Comparison of ENCODE assay signal across 1 cellular context in the genomic region with DNA sequence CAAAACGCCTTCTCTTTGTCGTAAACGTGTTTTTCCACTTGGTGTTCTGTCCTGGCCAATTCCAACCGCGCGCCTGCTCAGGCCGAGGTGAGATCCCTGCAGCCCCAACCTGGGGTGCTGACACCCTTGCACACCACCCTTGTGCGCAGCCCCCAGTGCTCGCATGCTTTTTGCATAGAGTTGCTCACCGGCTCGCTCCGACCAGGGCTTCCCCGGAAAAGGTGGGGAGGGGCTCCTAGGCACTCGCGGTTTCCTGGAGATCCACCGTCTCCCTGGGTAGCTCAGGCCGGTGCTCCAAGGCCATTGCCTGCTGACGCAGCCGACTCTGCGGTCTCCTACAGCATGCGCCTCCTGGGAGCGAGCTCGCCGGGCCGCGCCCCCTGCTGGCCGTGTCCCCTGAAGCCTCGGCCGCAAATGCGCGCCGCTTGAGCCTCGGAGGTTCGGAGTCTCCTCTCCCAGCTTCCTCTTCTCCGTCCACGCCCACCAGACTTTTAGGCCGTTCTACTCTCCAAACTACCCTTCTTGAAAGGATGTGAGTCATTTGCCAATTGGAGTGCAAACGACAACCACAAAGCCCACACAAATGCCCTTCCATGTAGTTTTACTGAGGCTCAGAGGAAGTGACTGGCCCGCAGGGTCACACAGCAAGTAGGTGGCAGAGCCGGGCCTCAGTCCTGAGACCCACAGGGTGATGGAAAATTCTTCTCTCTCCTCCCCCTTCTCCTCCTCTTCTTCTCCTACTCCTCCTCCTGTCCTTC.
TF ChIP-seq lines count a peak whose summit lies in the region.

No MANE protein-coding gene starts in this region.

TF ChIP-seq in GM23338, 12 proteins besides CTCF, POLR2A, EP300 and RAD21 (continued from another document):
- TF ChIP-seq, protein P1, sequence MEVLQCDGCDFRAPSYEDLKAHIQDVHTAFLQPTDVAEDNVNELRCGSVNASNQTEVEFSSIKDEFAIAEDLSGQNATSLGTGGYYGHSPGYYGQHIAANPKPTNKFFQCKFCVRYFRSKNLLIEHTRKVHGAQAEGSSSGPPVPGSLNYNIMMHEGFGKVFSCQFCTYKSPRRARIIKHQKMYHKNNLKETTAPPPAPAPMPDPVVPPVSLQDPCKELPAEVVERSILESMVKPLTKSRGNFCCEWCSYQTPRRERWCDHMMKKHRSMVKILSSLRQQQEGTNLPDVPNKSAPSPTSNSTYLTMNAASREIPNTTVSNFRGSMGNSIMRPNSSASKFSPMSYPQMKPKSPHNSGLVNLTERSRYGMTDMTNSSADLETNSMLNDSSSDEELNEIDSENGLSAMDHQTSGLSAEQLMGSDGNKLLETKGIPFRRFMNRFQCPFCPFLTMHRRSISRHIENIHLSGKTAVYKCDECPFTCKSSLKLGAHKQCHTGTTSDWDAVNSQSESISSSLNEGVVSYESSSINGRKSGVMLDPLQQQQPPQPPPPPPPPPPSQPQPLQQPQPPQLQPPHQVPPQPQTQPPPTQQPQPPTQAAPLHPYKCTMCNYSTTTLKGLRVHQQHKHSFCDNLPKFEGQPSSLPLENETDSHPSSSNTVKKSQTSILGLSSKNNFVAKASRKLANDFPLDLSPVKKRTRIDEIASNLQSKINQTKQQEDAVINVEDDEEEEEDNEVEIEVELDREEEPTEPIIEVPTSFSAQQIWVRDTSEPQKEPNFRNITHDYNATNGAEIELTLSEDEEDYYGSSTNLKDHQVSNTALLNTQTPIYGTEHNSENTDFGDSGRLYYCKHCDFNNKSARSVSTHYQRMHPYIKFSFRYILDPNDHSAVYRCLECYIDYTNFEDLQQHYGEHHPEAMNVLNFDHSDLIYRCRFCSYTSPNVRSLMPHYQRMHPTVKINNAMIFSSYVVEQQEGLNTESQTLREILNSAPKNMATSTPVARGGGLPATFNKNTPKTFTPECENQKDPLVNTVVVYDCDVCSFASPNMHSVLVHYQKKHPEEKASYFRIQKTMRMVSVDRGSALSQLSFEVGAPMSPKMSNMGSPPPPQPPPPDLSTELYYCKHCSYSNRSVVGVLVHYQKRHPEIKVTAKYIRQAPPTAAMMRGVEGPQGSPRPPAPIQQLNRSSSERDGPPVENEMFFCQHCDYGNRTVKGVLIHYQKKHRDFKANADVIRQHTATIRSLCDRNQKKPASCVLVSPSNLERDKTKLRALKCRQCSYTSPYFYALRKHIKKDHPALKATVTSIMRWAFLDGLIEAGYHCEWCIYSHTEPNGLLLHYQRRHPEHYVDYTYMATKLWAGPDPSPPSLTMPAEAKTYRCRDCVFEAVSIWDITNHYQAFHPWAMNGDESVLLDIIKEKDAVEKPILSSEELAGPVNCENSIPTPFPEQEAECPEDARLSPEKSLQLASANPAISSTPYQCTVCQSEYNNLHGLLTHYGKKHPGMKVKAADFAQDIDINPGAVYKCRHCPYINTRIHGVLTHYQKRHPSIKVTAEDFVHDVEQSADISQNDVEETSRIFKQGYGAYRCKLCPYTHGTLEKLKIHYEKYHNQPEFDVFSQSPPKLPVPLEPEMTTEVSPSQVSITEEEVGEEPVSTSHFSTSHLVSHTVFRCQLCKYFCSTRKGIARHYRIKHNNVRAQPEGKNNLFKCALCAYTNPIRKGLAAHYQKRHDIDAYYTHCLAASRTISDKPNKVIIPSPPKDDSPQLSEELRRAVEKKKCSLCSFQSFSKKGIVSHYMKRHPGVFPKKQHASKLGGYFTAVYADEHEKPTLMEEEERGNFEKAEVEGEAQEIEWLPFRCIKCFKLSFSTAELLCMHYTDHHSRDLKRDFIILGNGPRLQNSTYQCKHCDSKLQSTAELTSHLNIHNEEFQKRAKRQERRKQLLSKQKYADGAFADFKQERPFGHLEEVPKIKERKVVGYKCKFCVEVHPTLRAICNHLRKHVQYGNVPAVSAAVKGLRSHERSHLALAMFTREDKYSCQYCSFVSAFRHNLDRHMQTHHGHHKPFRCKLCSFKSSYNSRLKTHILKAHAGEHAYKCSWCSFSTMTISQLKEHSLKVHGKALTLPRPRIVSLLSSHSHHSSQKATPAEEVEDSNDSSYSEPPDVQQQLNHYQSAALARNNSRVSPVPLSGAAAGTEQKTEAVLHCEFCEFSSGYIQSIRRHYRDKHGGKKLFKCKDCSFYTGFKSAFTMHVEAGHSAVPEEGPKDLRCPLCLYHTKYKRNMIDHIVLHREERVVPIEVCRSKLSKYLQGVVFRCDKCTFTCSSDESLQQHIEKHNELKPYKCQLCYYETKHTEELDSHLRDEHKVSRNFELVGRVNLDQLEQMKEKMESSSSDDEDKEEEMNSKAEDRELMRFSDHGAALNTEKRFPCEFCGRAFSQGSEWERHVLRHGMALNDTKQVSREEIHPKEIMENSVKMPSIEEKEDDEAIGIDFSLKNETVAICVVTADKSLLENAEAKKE (CRISPR knock-in tag; IDR thresholded peaks at IDR 0.05) = 0 out of 2 replicates have a peak, but pooled peaks have one; percentile 20
- no peak for TF ChIP-seq STAT1 (IDR thresholded peaks at IDR 0.05; ENCODE audit: unreplicated experiment)
- TF ChIP-seq POLR2AphosphoS5 (IDR thresholded peaks at IDR 0.05; ENCODE audit: low read depth) = 0 out of 2 replicates have a peak, but pooled peaks have one; percentile 53
- TF ChIP-seq REST (IDR thresholded peaks at IDR 0.05; ENCODE audit: unreplicated experiment) = no peak
TF ChIP-seq in GM23338: peak in this region for 3.
